ENCODE assay signal across 1 cellular context in genomic region chr16:2884041-2884451, GRCh38.
TF ChIP-seq lines count a peak whose summit lies in the region.

No MANE protein-coding gene starts in this region.

TF ChIP-seq in GM12878, 131 proteins besides CTCF, POLR2A, EP300 and RAD21:
- no peak for TF ChIP-seq BRCA1 (IDR thresholded peaks at IDR 0.05; ENCODE audit: low read depth, low read length)
- TF ChIP-seq BHLHE40 (IDR thresholded peaks at IDR 0.05; ENCODE audit: borderline replicate concordance in 1 of 2, low read depth in 2 of 2, low read length in 1 of 2) = no peak
- no peak for TF ChIP-seq NFIC (IDR thresholded peaks at IDR 0.05; ENCODE audit: low read depth, low read length)
- TF ChIP-seq ATF2 (IDR thresholded peaks at IDR 0.05; ENCODE audit: low read length) = no peak
